ENCODE assay signal across 1 cellular context in genomic region chr11:65540290-65541092, GRCh38.
A peak's percentile ranks its signal among the peaks of the same experiment; 100 is the strongest.
TF ChIP-seq lines count a peak whose summit lies in the region.

No MANE protein-coding gene starts in this region.

TF ChIP-seq in K562, 482 proteins besides CTCF, POLR2A, EP300 and RAD21 (continued from another document and continues in another):
- peak; percentile 48 for TF ChIP-seq MGA (IDR thresholded peaks at IDR 0.05)
- TF ChIP-seq, protein P1, sequence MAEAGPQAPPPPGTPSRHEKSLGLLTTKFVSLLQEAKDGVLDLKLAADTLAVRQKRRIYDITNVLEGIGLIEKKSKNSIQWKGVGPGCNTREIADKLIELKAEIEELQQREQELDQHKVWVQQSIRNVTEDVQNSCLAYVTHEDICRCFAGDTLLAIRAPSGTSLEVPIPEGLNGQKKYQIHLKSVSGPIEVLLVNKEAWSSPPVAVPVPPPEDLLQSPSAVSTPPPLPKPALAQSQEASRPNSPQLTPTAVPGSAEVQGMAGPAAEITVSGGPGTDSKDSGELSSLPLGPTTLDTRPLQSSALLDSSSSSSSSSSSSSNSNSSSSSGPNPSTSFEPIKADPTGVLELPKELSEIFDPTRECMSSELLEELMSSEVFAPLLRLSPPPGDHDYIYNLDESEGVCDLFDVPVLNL (CRISPR knock-in tag; IDR thresholded peaks at IDR 0.05; ENCODE audit: low read depth): no peak
- no peak for TF ChIP-seq ATF4 (CRISPR knock-in tag; IDR thresholded peaks at IDR 0.05)
- peak; percentile 81; the same call in 1 of the 2 replicates for TF ChIP-seq E2F1 (CRISPR knock-in tag; IDR thresholded peaks at IDR 0.05)
- TF ChIP-seq ZNF197 (CRISPR knock-in tag; IDR thresholded peaks at IDR 0.05; ENCODE audit: low read depth): no peak
- no peak for TF ChIP-seq THAP12 (CRISPR knock-in tag; IDR thresholded peaks at IDR 0.05)
- 0 out of 2 replicates have a peak, but pooled peaks have one; percentile 26 for TF ChIP-seq ZBED1 (IDR thresholded peaks at IDR 0.05)
- TF ChIP-seq ZNF584 (CRISPR knock-in tag; IDR thresholded peaks at IDR 0.05; ENCODE audit: low read depth): no peak
- no peak for TF ChIP-seq POLR2AphosphoS5 (IDR thresholded peaks at IDR 0.05; ENCODE audit: control insufficient read depth, insufficient read depth, low read depth, low read length)
- no peak for TF ChIP-seq KLF10 (CRISPR knock-in tag; IDR thresholded peaks at IDR 0.05)
- TF ChIP-seq ZNF23 (CRISPR knock-in tag; IDR thresholded peaks at IDR 0.05): no peak
- TF ChIP-seq SREBF1 (IDR thresholded peaks at IDR 0.05; ENCODE audit: borderline replicate concordance, low read depth, low read length): no peak
- no peak for TF ChIP-seq DACH1 (IDR thresholded peaks at IDR 0.05; ENCODE audit: partially characterized antibody)
- TF ChIP-seq CCNT2 (IDR thresholded peaks at IDR 0.05; ENCODE audit: borderline replicate concordance, extremely low read depth, insufficient read length, low read depth, low read length): peak; percentile 80
- peak; percentile 88 for TF ChIP-seq POLR2G (IDR thresholded peaks at IDR 0.05; ENCODE audit: low read depth, low read length)
- TF ChIP-seq, protein P2, sequence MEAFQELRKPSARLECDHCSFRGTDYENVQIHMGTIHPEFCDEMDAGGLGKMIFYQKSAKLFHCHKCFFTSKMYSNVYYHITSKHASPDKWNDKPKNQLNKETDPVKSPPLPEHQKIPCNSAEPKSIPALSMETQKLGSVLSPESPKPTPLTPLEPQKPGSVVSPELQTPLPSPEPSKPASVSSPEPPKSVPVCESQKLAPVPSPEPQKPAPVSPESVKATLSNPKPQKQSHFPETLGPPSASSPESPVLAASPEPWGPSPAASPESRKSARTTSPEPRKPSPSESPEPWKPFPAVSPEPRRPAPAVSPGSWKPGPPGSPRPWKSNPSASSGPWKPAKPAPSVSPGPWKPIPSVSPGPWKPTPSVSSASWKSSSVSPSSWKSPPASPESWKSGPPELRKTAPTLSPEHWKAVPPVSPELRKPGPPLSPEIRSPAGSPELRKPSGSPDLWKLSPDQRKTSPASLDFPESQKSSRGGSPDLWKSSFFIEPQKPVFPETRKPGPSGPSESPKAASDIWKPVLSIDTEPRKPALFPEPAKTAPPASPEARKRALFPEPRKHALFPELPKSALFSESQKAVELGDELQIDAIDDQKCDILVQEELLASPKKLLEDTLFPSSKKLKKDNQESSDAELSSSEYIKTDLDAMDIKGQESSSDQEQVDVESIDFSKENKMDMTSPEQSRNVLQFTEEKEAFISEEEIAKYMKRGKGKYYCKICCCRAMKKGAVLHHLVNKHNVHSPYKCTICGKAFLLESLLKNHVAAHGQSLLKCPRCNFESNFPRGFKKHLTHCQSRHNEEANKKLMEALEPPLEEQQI (IDR thresholded peaks at IDR 0.05): no peak
- peak; percentile 75 for TF ChIP-seq NR2C2 (CRISPR knock-in tag; IDR thresholded peaks at IDR 0.05)
- TF ChIP-seq NR2C2 (tag; IDR thresholded peaks at IDR 0.05): peak; percentile 90
- peak in 1 of 2 experiments; percentile 19; a peak in 1 of 4 replicates for TF ChIP-seq RCOR1 (IDR thresholded peaks at IDR 0.05; ENCODE audit: borderline replicate concordance in 1 of 2, low read depth in 2 of 2, low read length in 2 of 2)
- peak; percentile 86 for TF ChIP-seq ARID2 (IDR thresholded peaks at IDR 0.05)
- TF ChIP-seq ADNP (tag; IDR thresholded peaks at IDR 0.05): no peak
- TF ChIP-seq STAT6 (CRISPR knock-in tag; IDR thresholded peaks at IDR 0.05): no peak
- TF ChIP-seq ETV1 (tag; conservative IDR thresholded peaks at IDR 0.05; ENCODE audit: low read depth): no peak
- 0 out of 2 replicates have a peak, but pooled peaks have one; percentile 27 for TF ChIP-seq ZFP91 (CRISPR knock-in tag; IDR thresholded peaks at IDR 0.05)
- no peak for TF ChIP-seq PTRF (tag; IDR thresholded peaks at IDR 0.05)
